Comparison of ENCODE assay signal across 8 cellular contexts in the genomic region with DNA sequence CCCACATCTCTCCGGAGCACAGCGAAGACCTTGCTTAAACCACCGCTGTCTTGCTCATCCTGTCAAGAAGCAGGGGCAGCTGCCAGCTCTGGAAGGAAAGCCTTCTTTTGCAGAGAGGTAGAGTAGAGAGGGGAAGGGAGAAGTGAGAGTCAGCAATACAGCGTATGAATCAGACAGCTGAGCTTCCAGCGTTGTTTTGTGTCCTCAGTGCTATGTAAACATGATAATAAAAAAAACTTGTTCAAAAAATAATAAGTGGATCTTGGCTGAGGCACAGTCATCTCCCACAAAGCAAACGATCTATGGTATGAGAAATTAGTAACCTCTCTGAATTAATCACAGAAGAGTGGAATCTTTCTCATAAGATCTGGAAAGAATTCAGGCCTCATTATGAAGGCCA. TPM values are rescaled to one million over a fixed set of nuclear protein-coding genes. Genes with fewer than 3 reads are reported as not detected.
DNase-seq lines count a peak whose midpoint lies in the region; ATAC-seq and TF ChIP-seq lines count a peak whose summit lies in the region.

No MANE protein-coding gene starts in this region.

- in situ Hi-C loops in astrocyte of the cerebellum (cut with HindIII; ENCODE audit: low sequenced_read_pairs) (no loop called here), GM13977 (cut with MboI; ENCODE audit: low pct_unique_long_range_greater_than_20kb, low sequenced_read_pairs, unreplicated experiment) (no loop called here)

- H3K9me3 ChIP-seq in CD4-positive, alpha-beta T cell (ENCODE audit: control insufficient read depth, low read length): no peaks in the 10 kb centered on the region

- POLR2A ChIA-PET in CD4-positive, alpha-beta T cell (lab: Charles Lee): no interaction called here

- H3K4me3 ChIP-seq in astrocyte of the cerebellum (ENCODE audit: low read depth, low read length): no peak overlapping the region

- no peak for DNase-seq in CD4-positive, alpha-beta T cell
- DNase-seq in astrocyte of the cerebellum (ENCODE audit: low read depth): peak; percentile 79
- DNase-seq in midbrain (lab: John Stamatoyannopoulos, UW): peak; percentile 8
- DNase-seq in GM13977 (ENCODE audit: low spot score): no peak
- DNase-seq in NCI-H128 (lab: John Stamatoyannopoulos, UW; ENCODE audit: unreplicated experiment): no peak
- DNase-seq in NCI-H187 treated with DMSO at 0.1 percent for 48 hours (lab: John Stamatoyannopoulos, UW): no peak

- H3K27ac Mint-ChIP-seq in CD4-positive, alpha-beta T cell: peak overlapping the region; percentile 86

- H3K4me1 Mint-ChIP-seq in CD4-positive, alpha-beta T cell (ENCODE audit: low read depth): peaks cover 32% of the 10 kb centered on the region

- no peaks in the 10 kb centered on the region for H3K9me3 Mint-ChIP-seq in CD4-positive, alpha-beta T cell

- H3K27me3 Mint-ChIP-seq in CD4-positive, alpha-beta T cell: no peaks in the 10 kb centered on the region

- no peak for TF ChIP-seq CTCF in CD4-positive, alpha-beta T cell (IDR thresholded peaks at IDR 0.05)
- TF ChIP-seq CTCF in astrocyte of the cerebellum (IDR thresholded peaks at IDR 0.05; ENCODE audit: low read depth, low read length, missing control alignments): no peak
- no peak for TF ChIP-seq CTCF in GM13977 (IDR thresholded peaks at IDR 0.05; ENCODE audit: extremely low read depth, insufficient read depth, missing control alignments)

- no peak overlapping the region for H3K27ac ChIP-seq in CD4-positive, alpha-beta T cell (ENCODE audit: low read depth, low read length)

- H3K4me3 Mint-ChIP-seq in CD4-positive, alpha-beta T cell: no peak overlapping the region

- ATAC-seq in CD4-positive, alpha-beta T cell (ENCODE audit: poor library complexity): peak; percentile 41
- ATAC-seq in HG02798 (IDR thresholded peaks at IDR 0.05; ENCODE audit: poor library complexity, unreplicated experiment) (peak; percentile 52), GM21367 (IDR thresholded peaks at IDR 0.05; ENCODE audit: unreplicated experiment) (no peak)

- intact Hi-C loops in CD4-positive, alpha-beta T cell (cut with DNase I, micrococcal nuclease): loop anchor here in 1 of 2 experiments (2.0 kb wide), 1 partner anchor 67 kb away; no protein-coding TSS in a partner anchor

- no peaks in the 10 kb centered on the region for H3K27me3 ChIP-seq in CD4-positive, alpha-beta T cell (ENCODE audit: control insufficient read depth, insufficient read depth, low read length)

- H3K36me3 Mint-ChIP-seq in CD4-positive, alpha-beta T cell (ENCODE audit: low read depth): no peaks in the 10 kb centered on the region

- CTCF ChIA-PET in CD4-positive, alpha-beta T cell (lab: Charles Lee): interaction anchor here (1.0 kb wide), 1 partner anchor 70 kb away, joined by 3 read pairs; no protein-coding TSS in a partner anchor

RNA-seq across cellular contexts. Expression of a gene that starts 29.7 kb away (rescaled TPM):
- under 1 TPM; 0.42 to 0.52 TPM for total RNA-seq in CD4-positive, alpha-beta T cell

Comparison
In these comparisons a context has a peak if more than half of its experiments do, and no peak if none do; other contexts are left out.
1. DNase-seq: peak in astrocyte of the cerebellum (single experiment) and midbrain (single experiment); none in CD4-positive, alpha-beta T cell (0 of 10), GM13977 (single experiment), NCI-H128 (single experiment) and NCI-H187 treated with DMSO at 0.1 percent for 48 hours (single experiment).